ENCODE assay signal across 6 cellular contexts in genomic region chrX:139324756-139325155, GRCh38.
"Had no signal": no experiment of that assay in that cellular context is flagged by ENCODE, and none has a peak within 500 bp of the region (broad histone marks: within the 10 kb centered on the region; RNA-seq: fewer than 3 reads in every experiment).

No MANE protein-coding gene starts in this region.

- H3K4me3 ChIP-seq: GM23338, K562 had no signal

- DNase-seq: H9, HCEC 1CT, IMR-90, KG1 had no signal

- ATAC-seq: GM23338, K562 had no signal
